ENCODE assay signal across 9 cellular contexts in genomic region chr4:85084371-85085170, GRCh38.
DNase-seq lines count a peak whose midpoint lies in the region; ATAC-seq and TF ChIP-seq lines count a peak whose summit lies in the region.
"Had no signal": no experiment of that assay in that cellular context is flagged by ENCODE, and none has a peak within 500 bp of the region (broad histone marks: within the 10 kb centered on the region; RNA-seq: fewer than 3 reads in every experiment).

No MANE protein-coding gene starts in this region.

- TF ChIP-seq POLR2A in breast epithelium (IDR thresholded peaks at IDR 0.05), result no peak
- no peak for TF ChIP-seq POLR2A in upper lobe of left lung (IDR thresholded peaks at IDR 0.05)

- H3K4me3 ChIP-seq in HL-60 (replicated peaks; ENCODE audit: insufficient read depth, low read length) (no peak overlapping the region), breast epithelium (no peak overlapping the region), upper lobe of left lung (no peak overlapping the region)
- H3K4me3 ChIP-seq: BLaER1 treated with 17β-estradiol and CSF1 and Interleukin-3, amounts not matched to agents 10 nM and 100 nM had no signal

- H3K27ac ChIP-seq in HL-60 (replicated peaks), result no peak overlapping the region
- H3K27ac ChIP-seq in breast epithelium, result no peak overlapping the region
- H3K27ac ChIP-seq in upper lobe of left lung, result no peak overlapping the region
- H3K27ac ChIP-seq: BLaER1 treated with 17β-estradiol and CSF1 and Interleukin-3, amounts not matched to agents 10 nM and 100 nM had no signal

- H3K36me3 ChIP-seq in breast epithelium, result no peaks in the 10 kb centered on the region
- H3K36me3 ChIP-seq in upper lobe of left lung, result no peaks in the 10 kb centered on the region
- H3K36me3 ChIP-seq: BLaER1 treated with 17β-estradiol and CSF1 and Interleukin-3, amounts not matched to agents 10 nM and 100 nM had no signal

- TF ChIP-seq EP300 in upper lobe of left lung (IDR thresholded peaks at IDR 0.05), result no peak

- ATAC-seq in GM21381 (IDR thresholded peaks at IDR 0.05; ENCODE audit: unreplicated experiment), result peak; percentile 79
- peak; percentile 55 for ATAC-seq in left colon
- ATAC-seq in upper lobe of left lung (ENCODE audit: low FRiP score in 2 of 2), result peak in 1 of 2 donors; percentile 87

- 13% methylated on average over 3 of the region's 3 CpGs for WGBS in upper lobe of left lung, 2 donors

- H3K9me3 ChIP-seq in breast epithelium (no peaks in the 10 kb centered on the region), upper lobe of left lung (peaks cover 0 to 5% (median 2%) of the 10 kb centered on the region in 4 donors)

- H3K4me1 ChIP-seq in breast epithelium (no peaks in the 10 kb centered on the region), upper lobe of left lung (no peaks in the 10 kb centered on the region)

- H3K27me3 ChIP-seq in HL-60 (ENCODE audit: insufficient read depth, poor library complexity, severe bottlenecking) (no peaks in the 10 kb centered on the region), breast epithelium (no peaks in the 10 kb centered on the region), upper lobe of left lung (no peaks in the 10 kb centered on the region)
- H3K27me3 ChIP-seq: BLaER1 treated with 17β-estradiol and CSF1 and Interleukin-3, amounts not matched to agents 10 nM and 100 nM had no signal

- TF ChIP-seq CTCF in HL-60 (IDR thresholded peaks at IDR 0.05; ENCODE audit: insufficient read depth, low read length), result peak; percentile 17
- peak; percentile 53 to 68 (median 62) for TF ChIP-seq CTCF in breast epithelium (IDR thresholded peaks at IDR 0.05)
- TF ChIP-seq CTCF in upper lobe of left lung (IDR thresholded peaks at IDR 0.05), result peak; percentile 49 to 68 (median 64)

- DNase-seq in NCI-H146 (lab: John Stamatoyannopoulos, UW), result peak; percentile 5
- no peak for DNase-seq in NCI-H146 treated with DMSO at 0.1 percent for 48 hours (lab: John Stamatoyannopoulos, UW; ENCODE audit: unreplicated experiment)
- DNase-seq in HL-60 (ENCODE audit: low read depth in 1 of 2, low spot score in 1 of 2), result peak; percentile 27 to 30
- DNase-seq in NCI-H82 (lab: John Stamatoyannopoulos, UW), result peak; percentile 79
- no peak for DNase-seq in breast epithelium (ENCODE audit: low spot score in 2 of 2)
- DNase-seq in left colon, result peak in 1 of 2 donors; percentile 6
- peak in 1 of 2 donors; percentile 21 for DNase-seq in upper lobe of left lung

- intact Hi-C loops in breast epithelium (cut with DNase I; ENCODE audit: low total_unique reads) (no loop called here), left colon (cut with DNase I, micrococcal nuclease) (no loop called here)

Comparison
In these comparisons a context has a peak if more than half of its experiments do, and no peak if none do; other contexts are left out.
1. DNase-seq: peak in NCI-H146 (single experiment), HL-60 (2 of 2) and NCI-H82 (single experiment); none in NCI-H146 treated with DMSO at 0.1 percent for 48 hours (single experiment) and breast epithelium (0 of 2).
2. Peak in every context shown above with its lines, with median percentiles within 50 percentile points of each other: CTCF ChIP-seq.